1 cellular context compared by ENCODE assay signal in genomic region chr19:55599468-55600335, GRCh38.
TF ChIP-seq lines count a peak whose summit lies in the region.

FIZ1 (minus strand) TSS chr19:55599517; CDS start chr19:55597865, 1,652 bp downstream.
ZNF524 (plus strand) TSS chr19:55600288; CDS start chr19:55602113, 1,825 bp downstream.

TF ChIP-seq in HepG2, 621 proteins besides CTCF, POLR2A, EP300 and RAD21 (continued from another document and continues in another):
- no peak for TF ChIP-seq PREB (CRISPR knock-in tag; IDR thresholded peaks at IDR 0.05)
- TF ChIP-seq ZNF335 (CRISPR knock-in tag; IDR thresholded peaks at IDR 0.05), result peak; percentile 65; the same call in 1 of the 2 replicates
- TF ChIP-seq IRX3 (CRISPR knock-in tag; IDR thresholded peaks at IDR 0.05; ENCODE audit: borderline replicate concordance, low read depth), result no peak
- 0 out of 4 replicates have a peak, but pooled peaks of 1 of the 2 experiments have one; percentile 51 for TF ChIP-seq ATF4 (CRISPR knock-in tag; IDR thresholded peaks at IDR 0.05)
- no peak for TF ChIP-seq MEF2D (CRISPR knock-in tag; IDR thresholded peaks at IDR 0.05)
- no peak for TF ChIP-seq TEF (CRISPR knock-in tag; IDR thresholded peaks at IDR 0.05)
- no peak for TF ChIP-seq ZNF326 (CRISPR knock-in tag; IDR thresholded peaks at IDR 0.05; ENCODE audit: borderline replicate concordance)
- no peak for TF ChIP-seq GLMP (CRISPR knock-in tag; IDR thresholded peaks at IDR 0.05; ENCODE audit: borderline replicate concordance)
- TF ChIP-seq WIZ (CRISPR knock-in tag; IDR thresholded peaks at IDR 0.05), result 0 out of 2 replicates have a peak, but pooled peaks have one; percentile 29
- TF ChIP-seq ZBTB4 (CRISPR knock-in tag; IDR thresholded peaks at IDR 0.05; ENCODE audit: borderline replicate concordance), result no peak
- TF ChIP-seq ZNF343 (CRISPR knock-in tag; IDR thresholded peaks at IDR 0.05), result no peak
- TF ChIP-seq NFE2 (CRISPR knock-in tag; IDR thresholded peaks at IDR 0.05), result no peak
- no peak; the same call in 1 of the 2 replicates for TF ChIP-seq ZNF782 (CRISPR knock-in tag; IDR thresholded peaks at IDR 0.05; ENCODE audit: borderline replicate concordance)
- no peak for TF ChIP-seq FIP1L1 (IDR thresholded peaks at IDR 0.05; ENCODE audit: borderline replicate concordance, insufficient read depth, low read depth, low read length)
- TF ChIP-seq ZNF549 (CRISPR knock-in tag; IDR thresholded peaks at IDR 0.05), result no peak
- TF ChIP-seq ZNF674 (CRISPR knock-in tag; IDR thresholded peaks at IDR 0.05; ENCODE audit: low read depth), result no peak
- TF ChIP-seq, protein P1, sequence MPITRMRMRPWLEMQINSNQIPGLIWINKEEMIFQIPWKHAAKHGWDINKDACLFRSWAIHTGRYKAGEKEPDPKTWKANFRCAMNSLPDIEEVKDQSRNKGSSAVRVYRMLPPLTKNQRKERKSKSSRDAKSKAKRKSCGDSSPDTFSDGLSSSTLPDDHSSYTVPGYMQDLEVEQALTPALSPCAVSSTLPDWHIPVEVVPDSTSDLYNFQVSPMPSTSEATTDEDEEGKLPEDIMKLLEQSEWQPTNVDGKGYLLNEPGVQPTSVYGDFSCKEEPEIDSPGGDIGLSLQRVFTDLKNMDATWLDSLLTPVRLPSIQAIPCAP (CRISPR knock-in tag; IDR thresholded peaks at IDR 0.05; ENCODE audit: low read depth), result no peak
- peak; percentile 40; the same call in 1 of the 2 replicates for TF ChIP-seq SOX5 (CRISPR knock-in tag; IDR thresholded peaks at IDR 0.05; ENCODE audit: borderline replicate concordance)
- TF ChIP-seq ZNF430 (CRISPR knock-in tag; IDR thresholded peaks at IDR 0.05), result peak; percentile 88
- TF ChIP-seq, protein P2, sequence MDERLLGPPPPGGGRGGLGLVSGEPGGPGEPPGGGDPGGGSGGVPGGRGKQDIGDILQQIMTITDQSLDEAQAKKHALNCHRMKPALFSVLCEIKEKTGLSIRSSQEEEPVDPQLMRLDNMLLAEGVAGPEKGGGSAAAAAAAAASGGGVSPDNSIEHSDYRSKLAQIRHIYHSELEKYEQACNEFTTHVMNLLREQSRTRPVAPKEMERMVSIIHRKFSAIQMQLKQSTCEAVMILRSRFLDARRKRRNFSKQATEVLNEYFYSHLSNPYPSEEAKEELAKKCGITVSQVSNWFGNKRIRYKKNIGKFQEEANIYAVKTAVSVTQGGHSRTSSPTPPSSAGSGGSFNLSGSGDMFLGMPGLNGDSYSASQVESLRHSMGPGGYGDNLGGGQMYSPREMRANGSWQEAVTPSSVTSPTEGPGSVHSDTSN (CRISPR knock-in tag; IDR thresholded peaks at IDR 0.05), result no peak
- TF ChIP-seq, protein P3, sequence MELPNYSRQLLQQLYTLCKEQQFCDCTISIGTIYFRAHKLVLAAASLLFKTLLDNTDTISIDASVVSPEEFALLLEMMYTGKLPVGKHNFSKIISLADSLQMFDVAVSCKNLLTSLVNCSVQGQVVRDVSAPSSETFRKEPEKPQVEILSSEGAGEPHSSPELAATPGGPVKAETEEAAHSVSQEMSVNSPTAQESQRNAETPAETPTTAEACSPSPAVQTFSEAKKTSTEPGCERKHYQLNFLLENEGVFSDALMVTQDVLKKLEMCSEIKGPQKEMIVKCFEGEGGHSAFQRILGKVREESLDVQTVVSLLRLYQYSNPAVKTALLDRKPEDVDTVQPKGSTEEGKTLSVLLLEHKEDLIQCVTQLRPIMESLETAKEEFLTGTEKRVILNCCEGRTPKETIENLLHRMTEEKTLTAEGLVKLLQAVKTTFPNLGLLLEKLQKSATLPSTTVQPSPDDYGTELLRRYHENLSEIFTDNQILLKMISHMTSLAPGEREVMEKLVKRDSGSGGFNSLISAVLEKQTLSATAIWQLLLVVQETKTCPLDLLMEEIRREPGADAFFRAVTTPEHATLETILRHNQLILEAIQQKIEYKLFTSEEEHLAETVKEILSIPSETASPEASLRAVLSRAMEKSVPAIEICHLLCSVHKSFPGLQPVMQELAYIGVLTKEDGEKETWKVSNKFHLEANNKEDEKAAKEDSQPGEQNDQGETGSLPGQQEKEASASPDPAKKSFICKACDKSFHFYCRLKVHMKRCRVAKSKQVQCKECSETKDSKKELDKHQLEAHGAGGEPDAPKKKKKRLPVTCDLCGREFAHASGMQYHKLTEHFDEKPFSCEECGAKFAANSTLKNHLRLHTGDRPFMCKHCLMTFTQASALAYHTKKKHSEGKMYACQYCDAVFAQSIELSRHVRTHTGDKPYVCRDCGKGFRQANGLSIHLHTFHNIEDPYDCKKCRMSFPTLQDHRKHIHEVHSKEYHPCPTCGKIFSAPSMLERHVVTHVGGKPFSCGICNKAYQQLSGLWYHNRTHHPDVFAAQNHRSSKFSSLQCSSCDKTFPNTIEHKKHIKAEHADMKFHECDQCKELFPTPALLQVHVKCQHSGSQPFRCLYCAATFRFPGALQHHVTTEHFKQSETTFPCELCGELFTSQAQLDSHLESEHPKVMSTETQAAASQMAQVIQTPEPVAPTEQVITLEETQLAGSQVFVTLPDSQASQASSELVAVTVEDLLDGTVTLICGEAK (IDR thresholded peaks at IDR 0.05), result peak; percentile 71
- TF ChIP-seq, protein P3 (CRISPR knock-in tag; IDR thresholded peaks at IDR 0.05), result peak; percentile 16; the same call in 1 of the 2 replicates
- TF ChIP-seq BCL6 (CRISPR knock-in tag; IDR thresholded peaks at IDR 0.05), result 0 out of 2 replicates have a peak, but pooled peaks have one; percentile 8
- TF ChIP-seq TARDBP (CRISPR knock-in tag; IDR thresholded peaks at IDR 0.05), result peak; percentile 34; the same call in 1 of the 2 replicates
- peak; percentile 11; the same call in 1 of the 2 replicates for TF ChIP-seq FOXP4 (CRISPR knock-in tag; IDR thresholded peaks at IDR 0.05)
- no peak for TF ChIP-seq ZNF337 (CRISPR knock-in tag; IDR thresholded peaks at IDR 0.05; ENCODE audit: borderline replicate concordance, low read depth)
- no peak for TF ChIP-seq ZNF382 (CRISPR knock-in tag; IDR thresholded peaks at IDR 0.05; ENCODE audit: borderline replicate concordance)
- no peak for TF ChIP-seq CC2D1A (CRISPR knock-in tag; IDR thresholded peaks at IDR 0.05)
- TF ChIP-seq, protein P4, sequence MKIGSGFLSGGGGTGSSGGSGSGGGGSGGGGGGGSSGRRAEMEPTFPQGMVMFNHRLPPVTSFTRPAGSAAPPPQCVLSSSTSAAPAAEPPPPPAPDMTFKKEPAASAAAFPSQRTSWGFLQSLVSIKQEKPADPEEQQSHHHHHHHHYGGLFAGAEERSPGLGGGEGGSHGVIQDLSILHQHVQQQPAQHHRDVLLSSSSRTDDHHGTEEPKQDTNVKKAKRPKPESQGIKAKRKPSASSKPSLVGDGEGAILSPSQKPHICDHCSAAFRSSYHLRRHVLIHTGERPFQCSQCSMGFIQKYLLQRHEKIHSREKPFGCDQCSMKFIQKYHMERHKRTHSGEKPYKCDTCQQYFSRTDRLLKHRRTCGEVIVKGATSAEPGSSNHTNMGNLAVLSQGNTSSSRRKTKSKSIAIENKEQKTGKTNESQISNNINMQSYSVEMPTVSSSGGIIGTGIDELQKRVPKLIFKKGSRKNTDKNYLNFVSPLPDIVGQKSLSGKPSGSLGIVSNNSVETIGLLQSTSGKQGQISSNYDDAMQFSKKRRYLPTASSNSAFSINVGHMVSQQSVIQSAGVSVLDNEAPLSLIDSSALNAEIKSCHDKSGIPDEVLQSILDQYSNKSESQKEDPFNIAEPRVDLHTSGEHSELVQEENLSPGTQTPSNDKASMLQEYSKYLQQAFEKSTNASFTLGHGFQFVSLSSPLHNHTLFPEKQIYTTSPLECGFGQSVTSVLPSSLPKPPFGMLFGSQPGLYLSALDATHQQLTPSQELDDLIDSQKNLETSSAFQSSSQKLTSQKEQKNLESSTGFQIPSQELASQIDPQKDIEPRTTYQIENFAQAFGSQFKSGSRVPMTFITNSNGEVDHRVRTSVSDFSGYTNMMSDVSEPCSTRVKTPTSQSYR (CRISPR knock-in tag; IDR thresholded peaks at IDR 0.05; ENCODE audit: borderline replicate concordance), result peak; percentile 39
